In the genomic region with DNA sequence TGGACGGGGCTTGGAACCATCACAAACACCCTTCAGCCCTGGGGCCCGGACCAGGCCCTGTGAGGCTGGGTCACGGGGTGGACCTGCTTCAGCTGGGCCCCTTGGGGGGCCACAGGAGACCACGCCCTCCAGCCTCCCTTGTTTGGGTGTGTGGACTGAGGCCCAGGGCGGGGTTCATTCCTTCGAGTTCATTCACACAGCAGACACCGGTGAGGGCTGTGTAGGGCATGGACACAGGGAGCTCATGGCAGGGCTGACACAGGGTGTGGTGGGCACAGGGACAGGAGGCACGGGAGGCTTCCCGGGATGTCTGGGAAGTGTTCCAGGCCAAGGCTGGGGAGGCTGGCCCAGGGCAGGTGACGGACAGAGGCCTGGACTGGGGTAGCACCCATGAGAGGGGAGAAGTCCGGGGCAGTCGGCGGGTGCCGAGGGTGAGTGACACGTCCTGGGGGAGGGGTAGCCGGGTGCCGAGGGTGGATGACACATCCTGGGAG, we compare ENCODE assay signal across 11 cellular contexts. TPM values are rescaled to one million over a fixed set of nuclear protein-coding genes. Genes with fewer than 3 reads are reported as not detected.
DNase-seq lines count a peak whose midpoint lies in the region; ATAC-seq, FAIRE-seq and TF ChIP-seq lines count a peak whose summit lies in the region.
"Had no signal": no experiment of that assay in that cellular context is flagged by ENCODE, and none has a peak within 500 bp of the region (broad histone marks: within the 10 kb centered on the region; RNA-seq: fewer than 3 reads in every experiment).

No MANE protein-coding gene starts in this region.

- H3K27me3 ChIP-seq in ascending aorta (no peaks in the 10 kb centered on the region), stomach smooth muscle (ENCODE audit: control insufficient read depth in 1 of 2, insufficient read depth in 2 of 2, low read length in 2 of 2) (no peaks in the 10 kb centered on the region)

- FAIRE-seq in HTR-8/SVneo (lab: Jason Lieb, UNC) = no peak
- FAIRE-seq: TTC549 had no signal

- no peaks in the 10 kb centered on the region for H3K9me3 ChIP-seq in ascending aorta
- no peaks in the 10 kb centered on the region for H3K9me3 ChIP-seq in stomach smooth muscle (ENCODE audit: control insufficient read depth in 2 of 2, low read length in 2 of 2)

- peak; percentile 71 for ATAC-seq in left ventricle myocardium superior
- ATAC-seq in HG02852 (IDR thresholded peaks at IDR 0.05; ENCODE audit: unreplicated experiment) = no peak

- H3K27ac ChIP-seq in ascending aorta (peak overlapping the region; percentile 34 to 46), stomach smooth muscle (ENCODE audit: low read length) (peak overlapping the region; percentile 37)
- H3K27ac ChIP-seq: parathyroid adenoma had no signal

- intact Hi-C loops in ascending aorta (cut with DNase I) (no loop called here), left ventricle myocardium superior (cut with micrococcal nuclease) (no loop called here)

- H3K36me3 ChIP-seq in ascending aorta = peaks cover 16 to 24% of the 10 kb centered on the region in 2 donors
- H3K36me3 ChIP-seq in stomach smooth muscle (ENCODE audit: control insufficient read depth in 2 of 2, insufficient read depth in 2 of 2, low read length in 2 of 2) = peaks cover 0 to 2% of the 10 kb centered on the region in 2 donors

- DNase-seq in HTR-8/SVneo (ENCODE audit: insufficient read length, low spot score) (peak; percentile 49), ascending aorta (ENCODE audit: low spot score in 2 of 2) (no peak), left ventricle myocardium superior (peak; percentile 86), hippocampal formation (lab: John Stamatoyannopoulos, UW) (no peak), medulla oblongata (ENCODE audit: extremely low spot score) (no peak), Kasumi-1 (lab: John Stamatoyannopoulos, UW) (no peak)
- DNase-seq: activated T-cell treated with anti-CD3 and anti-CD28 coated beads, Interleukin-2, amount 50 U/mL, for 48 hours had no signal

- H3K9ac ChIP-seq in stomach smooth muscle (ENCODE audit: low read length in 2 of 2) = no peak overlapping the region
- H3K9ac ChIP-seq: parathyroid adenoma had no signal

- H3K4me3 ChIP-seq in ascending aorta = no peak overlapping the region
- H3K4me3 ChIP-seq in stomach smooth muscle (ENCODE audit: low read length in 2 of 2) = no peak overlapping the region

- TF ChIP-seq CTCF in ascending aorta (IDR thresholded peaks at IDR 0.05) = no peak

- H3K4me1 ChIP-seq in ascending aorta = peaks cover 0 to 4% of the 10 kb centered on the region in 2 donors
- peaks cover 16% of the 10 kb centered on the region for H3K4me1 ChIP-seq in stomach smooth muscle (ENCODE audit: control insufficient read depth, insufficient read depth, low read length)
- H3K4me1 ChIP-seq: parathyroid adenoma had no signal

RNA-seq across cellular contexts. Expression of a gene that starts 8.9 kb away (rescaled TPM):
- total RNA-seq in ascending aorta (191 TPM), left ventricle myocardium superior (40.2 TPM)

RNA-seq across cellular contexts. Expression of a gene that starts 18.8 kb away (rescaled TPM):
- total RNA-seq in ascending aorta (0.43 TPM), left ventricle myocardium superior (0.79 TPM)

RNA-seq across cellular contexts. Expression of a gene that starts 27.3 kb away (rescaled TPM):
- total RNA-seq in ascending aorta (85.1 TPM), left ventricle myocardium superior (61.7 TPM)

RNA-seq across cellular contexts. Expression of a gene that starts 45.3 kb away (rescaled TPM):
- total RNA-seq in ascending aorta (9.4 TPM), left ventricle myocardium superior (4.4 TPM)

RNA-seq across cellular contexts. Expression of a gene that starts 50.7 kb away (rescaled TPM):
- total RNA-seq in ascending aorta (under 0.01 TPM), left ventricle myocardium superior (not detected)

Comparison
In these comparisons a context has a peak if more than half of its experiments do, and no peak if none do; other contexts are left out.
1. DNase-seq: peak in HTR-8/SVneo (single experiment) and left ventricle myocardium superior (single experiment); none in ascending aorta (0 of 2), hippocampal formation (0 of 2), medulla oblongata (single experiment) and Kasumi-1 (0 of 2).